9 cellular contexts compared by ENCODE assay signal in the genomic region with DNA sequence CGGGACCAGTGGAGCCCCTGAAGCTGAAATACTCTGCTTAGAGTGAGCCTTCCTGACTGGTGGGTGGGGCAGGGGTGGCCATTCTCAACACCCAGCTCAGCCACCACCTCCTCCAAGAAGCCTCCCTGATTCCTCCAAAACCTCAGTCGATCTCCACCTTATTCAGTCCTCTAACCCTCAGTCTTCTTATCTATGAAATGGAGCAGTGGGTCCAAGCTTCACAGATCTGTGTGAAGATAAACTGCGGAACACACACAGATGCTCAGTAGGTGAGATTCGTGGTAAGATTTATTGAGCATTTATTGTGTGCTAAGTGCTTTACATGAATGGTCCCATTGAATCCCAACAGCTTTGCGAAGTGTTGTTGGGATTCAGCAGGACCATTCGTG.
DNase-seq lines count a peak whose midpoint lies in the region; ATAC-seq and TF ChIP-seq lines count a peak whose summit lies in the region.
"Had no signal": no experiment of that assay in that cellular context is flagged by ENCODE, and none has a peak within 500 bp of the region (broad histone marks: within the 10 kb centered on the region; RNA-seq: fewer than 3 reads in every experiment).

No MANE protein-coding gene starts in this region.

- no peak for DNase-seq in activated CD4-positive, alpha-beta T cell treated with anti-CD3 and anti-CD28 coated beads for 36 hours
- DNase-seq in activated CD4-positive, alpha-beta T cell treated with anti-CD3 and anti-CD28 coated beads for 48 hours = no peak
- no peak for DNase-seq in PC-3
- no peak for DNase-seq in endodermal cell
- no peak for DNase-seq in spleen
- no peak for DNase-seq in retina
- DNase-seq in dedifferentiated amniotic fluid mesenchymal stem cell (ENCODE audit: extremely low spot score) = no peak
- DNase-seq: NCI-H1048 had no signal

- H3K9me3 ChIP-seq in PC-3 (ENCODE audit: low read length) (no peaks in the 10 kb centered on the region), endodermal cell (ENCODE audit: control insufficient read depth, low read length) (no peaks in the 10 kb centered on the region), spleen (no peaks in the 10 kb centered on the region)

- no peaks in the 10 kb centered on the region for H4K20me1 ChIP-seq in PC-3 (ENCODE audit: low read length)

- H3K27ac ChIP-seq in PC-3 (ENCODE audit: low read length) (peak overlapping the region; percentile 56), endodermal cell (ENCODE audit: low read depth, low read length) (peak overlapping the region; percentile 78), spleen (peak overlapping the region; percentile 87 to 94 (median 90))

- H3K4me1 Mint-ChIP-seq in activated CD4-positive, alpha-beta T cell treated with anti-CD3 and anti-CD28 coated beads for 36 hours = peaks cover 92% of the 10 kb centered on the region
- peaks cover 14% of the 10 kb centered on the region for H3K4me1 Mint-ChIP-seq in endodermal cell

- H3K9me2 ChIP-seq in PC-3 (replicated peaks; ENCODE audit: low read length) = no peaks in the 10 kb centered on the region

- no peak overlapping the region for H3K4me2 ChIP-seq in PC-3 (ENCODE audit: low read length)

- BruUV-seq in PC-3 (replicated peaks; lab: Mats Ljungman, UMichigan) = no TSS peak

- no peak for TF ChIP-seq POLR2A in spleen (IDR thresholded peaks at IDR 0.05)

- CTCF ChIA-PET in activated CD4-positive, alpha-beta T cell treated with anti-CD3 and anti-CD28 coated beads for 36 hours (lab: Charles Lee) = interaction anchor here (0.7 to 2.9 kb wide), 8 partner anchors 10 to 652 kb away, joined by 3 to 20 read pairs (median 4); no protein-coding TSS in a partner anchor
- CTCF ChIA-PET in PC-3 (lab: Charles Lee) = no interaction called here

- TF ChIP-seq CTCF in PC-3 (conservative IDR thresholded peaks at IDR 0.05; ENCODE audit: low read depth, low read length) (no peak), endodermal cell (conservative IDR thresholded peaks at IDR 0.05) (no peak), spleen (IDR thresholded peaks at IDR 0.05 in 8 of 11, conservative IDR thresholded peaks at IDR 0.05 in 3 of 11) (no peak)

- peak overlapping the region; percentile 77 for H3K4me3 Mint-ChIP-seq in activated CD4-positive, alpha-beta T cell treated with anti-CD3 and anti-CD28 coated beads for 36 hours
- no peak overlapping the region for H3K4me3 Mint-ChIP-seq in endodermal cell

- peak overlapping the region; percentile 99 for H3K27ac Mint-ChIP-seq in activated CD4-positive, alpha-beta T cell treated with anti-CD3 and anti-CD28 coated beads for 36 hours
- H3K27ac Mint-ChIP-seq in endodermal cell = no peak overlapping the region

- H3K4me1 ChIP-seq in PC-3 (ENCODE audit: insufficient read depth, low read length) = peaks cover 10% of the 10 kb centered on the region
- H3K4me1 ChIP-seq in endodermal cell (ENCODE audit: control insufficient read depth, insufficient read depth, low read length) = peaks cover 4% of the 10 kb centered on the region
- H3K4me1 ChIP-seq in spleen = peaks cover 36 to 100% (median 73%) of the 10 kb centered on the region in 6 donors

- intact Hi-C loops in activated CD4-positive, alpha-beta T cell treated with anti-CD3 and anti-CD28 coated beads for 36 hours (cut with DNase I, micrococcal nuclease) = loop anchor here (1.0 to 10.0 kb wide), 4 partner anchors 14 to 538 kb away; no protein-coding TSS in a partner anchor
- intact Hi-C loops in PC-3 (cut with micrococcal nuclease) (no loop called here), spleen (cut with DNase I; ENCODE audit: low total_unique reads) (no loop called here)

- H3K9me3 Mint-ChIP-seq in activated CD4-positive, alpha-beta T cell treated with anti-CD3 and anti-CD28 coated beads for 36 hours (ENCODE audit: low read depth) = no peaks in the 10 kb centered on the region
- no peaks in the 10 kb centered on the region for H3K9me3 Mint-ChIP-seq in endodermal cell

- WGBS in endodermal cell (ENCODE audit: insufficient coverage in 1 of 2, insufficient read length in 1 of 2), 2 experiments = 75 to 100% methylated on average over 4 to 6 of the region's 6 CpGs
- WGBS in spleen, 5 donors = 67 to 76% (median 71%) methylated on average over 5 to 6 of the region's 6 CpGs

- H3K79me2 ChIP-seq in PC-3 (ENCODE audit: low read length) = no peaks in the 10 kb centered on the region

- H3K27me3 Mint-ChIP-seq in activated CD4-positive, alpha-beta T cell treated with anti-CD3 and anti-CD28 coated beads for 36 hours = no peaks in the 10 kb centered on the region
- H3K27me3 Mint-ChIP-seq in endodermal cell (ENCODE audit: insufficient read depth) = no peaks in the 10 kb centered on the region

- H3K27me3 ChIP-seq in PC-3 (ENCODE audit: low read length) = no peaks in the 10 kb centered on the region
- no peaks in the 10 kb centered on the region for H3K27me3 ChIP-seq in endodermal cell (ENCODE audit: control insufficient read depth, insufficient read depth, low read length, poor library complexity, severe bottlenecking)
- H3K27me3 ChIP-seq in spleen (replicated peaks in 1 of 7) = peaks cover 0 to 7% (median 0%) of the 10 kb centered on the region in 7 donors

- no peaks in the 10 kb centered on the region for H3K36me3 Mint-ChIP-seq in activated CD4-positive, alpha-beta T cell treated with anti-CD3 and anti-CD28 coated beads for 36 hours (ENCODE audit: low read depth)
- no peaks in the 10 kb centered on the region for H3K36me3 Mint-ChIP-seq in endodermal cell (ENCODE audit: low read depth)

- no peak overlapping the region for H3K4me3 ChIP-seq in PC-3 (ENCODE audit: low read length)
- H3K4me3 ChIP-seq in endodermal cell (ENCODE audit: low read length) = no peak overlapping the region
- peak overlapping the region in 3 of 8 donors; percentile 2 to 50 (median 10) for H3K4me3 ChIP-seq in spleen

- no peak for ATAC-seq in activated CD4-positive, alpha-beta T cell treated with anti-CD3 and anti-CD28 coated beads for 36 hours
- ATAC-seq in PC-3 (no peak), HG03432 (IDR thresholded peaks at IDR 0.05; ENCODE audit: unreplicated experiment) (no peak)

- no peaks in the 10 kb centered on the region for H3F3A ChIP-seq in PC-3 (ENCODE audit: low read length, unreplicated experiment)

- H2AFZ ChIP-seq in PC-3 (ENCODE audit: low read length) = no peak overlapping the region

- POLR2A ChIA-PET in activated CD4-positive, alpha-beta T cell treated with anti-CD3 and anti-CD28 coated beads for 36 hours (lab: Charles Lee) = interaction anchor here (0.5 to 1.9 kb wide), 6 partner anchors 12 to 106 kb away, joined by 3 to 35 read pairs (median 4); no protein-coding TSS in a partner anchor
- POLR2A ChIA-PET in PC-3 (lab: Charles Lee; ENCODE audit: unreplicated experiment) = no interaction called here

- H3K9ac ChIP-seq in PC-3 (ENCODE audit: low read length) = peak overlapping the region; percentile 47; the same call in 1 of the 2 replicates
- H3K9ac ChIP-seq in endodermal cell (ENCODE audit: extremely low read depth, low read length, poor library complexity, severe bottlenecking) = no peak overlapping the region

- H3K36me3 ChIP-seq in PC-3 (ENCODE audit: low read depth, low read length) (no peaks in the 10 kb centered on the region), endodermal cell (ENCODE audit: control insufficient read depth, insufficient read depth, low read length) (no peaks in the 10 kb centered on the region), spleen (no peaks in the 10 kb centered on the region)

Comparison
In these comparisons a context has a peak if more than half of its experiments do, and no peak if none do; other contexts are left out.
1. intact Hi-C loops: an anchor here in activated CD4-positive, alpha-beta T cell treated with anti-CD3 and anti-CD28 coated beads for 36 hours (1.0 to 10.0 kb wide); none called in PC-3 and spleen.